9 cellular contexts compared by ENCODE assay signal in genomic region chr7:127885843-127886242, GRCh38.
DNase-seq lines count a peak whose midpoint lies in the region; ATAC-seq, FAIRE-seq and TF ChIP-seq lines count a peak whose summit lies in the region.
"Had no signal": no experiment of that assay in that cellular context is flagged by ENCODE, and none has a peak within 500 bp of the region (broad histone marks: within the 10 kb centered on the region; RNA-seq: fewer than 3 reads in every experiment).

No MANE protein-coding gene starts in this region.

- no TSS peak for BruUV-seq in endothelial cell of umbilical vein (replicated peaks; lab: Mats Ljungman, UMichigan)

- H3K4me3 ChIP-seq in endothelial cell of umbilical vein (replicated peaks in 1 of 3; ENCODE audit: insufficient read depth in 1 of 3, low read depth in 1 of 3, low read length in 3 of 3), result no peak overlapping the region
- H3K4me3 ChIP-seq: ovary had no signal

- no peak overlapping the region for H3K4me2 ChIP-seq in endothelial cell of umbilical vein (ENCODE audit: insufficient read depth, low read length)

- ATAC-seq in stimulated activated naive B cell treated with anti-CD40 and anti-IgM and Interleukin-4, amounts not matched to agents 10 μg/mL and 1 μg/mL and 100 μg/mL, for 72 hours (replicated peaks), result no peak

- H3K9ac ChIP-seq in endothelial cell of umbilical vein (replicated peaks; ENCODE audit: extremely low read depth, insufficient read depth, low read length), result no peak overlapping the region

- peaks cover 32% of the 10 kb centered on the region for H3K4me1 Mint-ChIP-seq in neural crest cell
- peaks cover 13 to 23% of the 10 kb centered on the region in 2 donors for H3K4me1 Mint-ChIP-seq in stimulated activated naive B cell treated with anti-CD40 and anti-IgM and Interleukin-4, amounts not matched to agents 10 μg/mL and 1 μg/mL and 100 μg/mL, for 72 hours

- H3K4me3 Mint-ChIP-seq in neural crest cell, result peak overlapping the region; percentile 32
- no peak overlapping the region for H3K4me3 Mint-ChIP-seq in stimulated activated naive B cell treated with anti-CD40 and anti-IgM and Interleukin-4, amounts not matched to agents 10 μg/mL and 1 μg/mL and 100 μg/mL, for 72 hours

- peak; percentile 91 for DNase-seq in DMS 273 (lab: John Stamatoyannopoulos, UW; ENCODE audit: unreplicated experiment)
- peak; percentile 65 for DNase-seq in NCI-H524 treated with DMSO at 0.1 percent for 48 hours (lab: John Stamatoyannopoulos, UW)
- DNase-seq in endothelial cell of umbilical vein (ENCODE audit: low read depth, low spot score), result peak; percentile 57
- DNase-seq in neural crest cell (ENCODE audit: low read depth, low spot score), result no peak
- DNase-seq in NCI-H146 (lab: John Stamatoyannopoulos, UW), result no peak
- DNase-seq in stimulated activated naive B cell treated with anti-CD40 and anti-IgM and Interleukin-4, amounts not matched to agents 10 μg/mL and 1 μg/mL and 100 μg/mL, for 72 hours, result no peak
- no peak for DNase-seq in activated CD8-positive, alpha-beta memory T cell treated with anti-CD3 and anti-CD28 coated beads, Interleukin-2, amount 50 U/mL, for 4 hours
- no peak for DNase-seq in NCI-H1092 (lab: John Stamatoyannopoulos, UW)
- DNase-seq: ovary had no signal

- intact Hi-C loops in endothelial cell of umbilical vein (cut with micrococcal nuclease), result no loop called here

- TF ChIP-seq POLR2A in endothelial cell of umbilical vein (IDR thresholded peaks at IDR 0.05; ENCODE audit: low read depth, low read length), result no peak

- peaks cover 21% of the 10 kb centered on the region for H3K79me2 ChIP-seq in endothelial cell of umbilical vein (ENCODE audit: control insufficient read depth, insufficient read depth, low read length)

- CTCF ChIA-PET in endothelial cell of umbilical vein (lab: Charles Lee), result interaction anchor here (0.9 to 1.7 kb wide), 3 partner anchors 11 to 177 kb away, joined by 3 to 5 read pairs (median 4); no protein-coding TSS in a partner anchor

- FAIRE-seq in endothelial cell of umbilical vein (lab: Jason Lieb, UNC), result peak; percentile 8

- TF ChIP-seq CTCF in endothelial cell of umbilical vein (IDR thresholded peaks at IDR 0.05; ENCODE audit: extremely low read depth in 1 of 2, insufficient read depth in 1 of 2, low read depth in 1 of 2, low read length in 2 of 2) (no peak), neural crest cell (conservative IDR thresholded peaks at IDR 0.05) (no peak)

- POLR2A ChIA-PET in endothelial cell of umbilical vein (lab: Charles Lee), result no interaction called here

- H3K27me3 Mint-ChIP-seq in neural crest cell (ENCODE audit: low read depth), result no peaks in the 10 kb centered on the region
- H3K27me3 Mint-ChIP-seq in stimulated activated naive B cell treated with anti-CD40 and anti-IgM and Interleukin-4, amounts not matched to agents 10 μg/mL and 1 μg/mL and 100 μg/mL, for 72 hours, result no peaks in the 10 kb centered on the region

- dilution Hi-C loops in endothelial cell of umbilical vein (cut with MboI; ENCODE audit: extremely low pct_ligation_motif_present, low sequenced_read_pairs), result no loop called here

- peak overlapping the region; percentile 10 for H3K27ac Mint-ChIP-seq in neural crest cell (ENCODE audit: unreplicated experiment)
- no peak overlapping the region for H3K27ac Mint-ChIP-seq in stimulated activated naive B cell treated with anti-CD40 and anti-IgM and Interleukin-4, amounts not matched to agents 10 μg/mL and 1 μg/mL and 100 μg/mL, for 72 hours

- no peaks in the 10 kb centered on the region for H3K9me3 ChIP-seq in endothelial cell of umbilical vein (replicated peaks; ENCODE audit: control insufficient read depth, insufficient read depth, low read length)
- H3K9me3 ChIP-seq: ovary had no signal

- no peaks in the 10 kb centered on the region for H3K9me3 Mint-ChIP-seq in neural crest cell
- no peaks in the 10 kb centered on the region for H3K9me3 Mint-ChIP-seq in stimulated activated naive B cell treated with anti-CD40 and anti-IgM and Interleukin-4, amounts not matched to agents 10 μg/mL and 1 μg/mL and 100 μg/mL, for 72 hours

- H4K20me1 ChIP-seq in endothelial cell of umbilical vein (replicated peaks; ENCODE audit: control insufficient read depth, extremely low read depth, insufficient read depth, low read length), result no peaks in the 10 kb centered on the region

- H2AFZ ChIP-seq in endothelial cell of umbilical vein (ENCODE audit: low read depth, low read length), result no peak overlapping the region

- no peaks in the 10 kb centered on the region for H3K9me1 ChIP-seq in endothelial cell of umbilical vein (replicated peaks; ENCODE audit: control insufficient read depth, extremely low read depth, insufficient read depth, low read length)

- peaks cover 0 to 10% of the 10 kb centered on the region in 2 experiments for H3K36me3 ChIP-seq in endothelial cell of umbilical vein (ENCODE audit: control insufficient read depth in 2 of 2, extremely low read depth in 1 of 2, insufficient read depth in 2 of 2, low read length in 2 of 2)
- H3K36me3 ChIP-seq: ovary had no signal

- H3K4me1 ChIP-seq in endothelial cell of umbilical vein (ENCODE audit: control insufficient read depth, extremely low read depth, insufficient read depth, low read length), result peaks cover 23% of the 10 kb centered on the region

- H3K36me3 Mint-ChIP-seq in neural crest cell (ENCODE audit: low read depth), result peaks cover 12% of the 10 kb centered on the region
- H3K36me3 Mint-ChIP-seq in stimulated activated naive B cell treated with anti-CD40 and anti-IgM and Interleukin-4, amounts not matched to agents 10 μg/mL and 1 μg/mL and 100 μg/mL, for 72 hours, result peaks cover 40 to 65% of the 10 kb centered on the region in 2 donors

- peak overlapping the region; percentile 34 for H3K27ac ChIP-seq in endothelial cell of umbilical vein (ENCODE audit: insufficient read depth, low read depth, low read length)
- H3K27ac ChIP-seq: ovary had no signal

- H3K27me3 ChIP-seq in endothelial cell of umbilical vein (ENCODE audit: control insufficient read depth in 2 of 2, insufficient read depth in 2 of 2, low read length in 2 of 2), result no peaks in the 10 kb centered on the region
- H3K27me3 ChIP-seq: ovary had no signal

TF ChIP-seq in endothelial cell of umbilical vein, 7 proteins besides CTCF, POLR2A, EP300 and RAD21:
- TF ChIP-seq JUN (IDR thresholded peaks at IDR 0.05; ENCODE audit: borderline replicate concordance, insufficient read depth, insufficient read length, low read depth), result peak; percentile 8
- TF ChIP-seq GATA2 (IDR thresholded peaks at IDR 0.05; ENCODE audit: insufficient read depth, insufficient read length, low read depth, low read length), result no peak

Comparison
In these comparisons a context has a peak if more than half of its experiments do, and no peak if none do; other contexts are left out.
1. DNase-seq: peak in DMS 273 (single experiment), NCI-H524 treated with DMSO at 0.1 percent for 48 hours (single experiment) and endothelial cell of umbilical vein (single experiment); none in neural crest cell (single experiment), NCI-H146 (single experiment), stimulated activated naive B cell treated with anti-CD40 and anti-IgM and Interleukin-4, amounts not matched to agents 10 μg/mL and 1 μg/mL and 100 μg/mL, for 72 hours (single experiment), activated CD8-positive, alpha-beta memory T cell treated with anti-CD3 and anti-CD28 coated beads, Interleukin-2, amount 50 U/mL, for 4 hours (single experiment) and NCI-H1092 (single experiment).